ENCODE assay signal across 1 cellular context in the genomic region with DNA sequence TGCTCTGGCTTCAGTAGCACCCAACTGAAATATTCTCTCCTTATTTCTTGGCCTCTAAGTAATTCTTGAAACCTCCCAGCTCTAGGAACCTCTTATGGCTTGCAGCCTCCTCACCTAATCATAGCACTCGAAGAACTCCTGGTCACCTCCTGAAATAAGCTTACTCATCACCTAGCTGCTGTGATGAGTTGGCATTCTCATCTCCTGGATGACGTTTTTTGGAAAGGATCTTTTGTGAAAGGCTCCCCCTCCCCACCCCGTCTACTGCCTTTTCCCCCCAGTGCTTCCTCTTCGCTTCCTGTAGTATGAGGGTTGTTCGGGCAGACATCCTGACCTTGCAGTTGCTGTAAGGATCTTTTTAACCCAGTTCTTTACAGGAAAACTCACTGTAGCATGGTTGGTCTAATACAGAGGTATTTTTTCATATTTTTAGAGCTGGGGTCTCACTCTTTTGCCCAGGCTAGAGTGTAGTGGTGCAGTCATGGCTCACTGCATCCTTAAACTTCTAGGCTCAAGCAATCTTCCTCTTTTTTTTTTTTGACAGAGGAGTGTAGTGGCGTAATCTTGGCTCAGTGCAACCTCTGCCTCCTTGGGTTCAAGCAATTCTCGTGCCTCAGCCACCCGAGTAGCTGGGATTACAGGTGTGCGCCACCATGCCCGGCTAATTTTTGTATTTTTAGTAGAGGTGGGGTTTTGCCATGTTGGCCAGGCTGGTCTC.
A peak's percentile ranks its signal among the peaks of the same experiment; 100 is the strongest.
TF ChIP-seq lines count a peak whose summit lies in the region.

No MANE protein-coding gene starts in this region.

TF ChIP-seq in HepG2, 621 proteins besides CTCF, POLR2A, EP300 and RAD21:
- TF ChIP-seq DNMT1 (CRISPR knock-in tag; IDR thresholded peaks at IDR 0.05) (no peak), ATF7 (IDR thresholded peaks at IDR 0.05) (no peak), ATF7 (CRISPR knock-in tag; IDR thresholded peaks at IDR 0.05) (no peak), PHF8 (CRISPR knock-in tag; IDR thresholded peaks at IDR 0.05) (no peak), PLRG1 (conservative IDR thresholded peaks at IDR 0.05) (no peak), MAFK (conservative IDR thresholded peaks at IDR 0.05 in 1 of 2, IDR thresholded peaks at IDR 0.05 in 1 of 2; ENCODE audit: low read length in 2 of 2) (peak; percentile 53 to 68; a peak in 3 of 4 replicates), ZNF883 (CRISPR knock-in tag; IDR thresholded peaks at IDR 0.05; ENCODE audit: not compliant biosample characterization) (no peak), MAFF (IDR thresholded peaks at IDR 0.05; ENCODE audit: low read depth, low read length) (peak; percentile 50)
